In the genomic region with DNA sequence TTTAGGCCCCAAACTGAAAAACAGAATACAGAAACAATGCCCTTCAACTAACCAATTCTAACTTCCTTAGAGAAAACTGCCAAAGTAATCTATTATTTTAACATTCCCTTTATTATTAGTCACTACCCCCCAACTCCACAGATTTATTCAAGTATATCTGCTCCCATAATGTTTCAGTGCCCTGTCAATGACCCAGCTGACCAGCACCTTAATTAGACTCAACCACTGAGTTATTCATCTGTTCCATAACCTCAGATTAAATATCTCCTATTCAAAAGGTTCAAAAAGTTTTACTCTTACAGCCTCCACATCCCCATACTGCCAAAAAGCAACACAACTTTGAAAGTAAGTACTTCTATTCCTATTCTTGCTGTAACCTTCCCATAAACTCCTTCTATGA, we compare ENCODE assay signal across 32 cellular contexts.
"Had no signal": no experiment of that assay in that cellular context is flagged by ENCODE, and none has a peak within 500 bp of the region (broad histone marks: within the 10 kb centered on the region; RNA-seq: fewer than 3 reads in every experiment).

No MANE protein-coding gene starts in this region.

- ATAC-seq: activated CD4-positive, alpha-beta T cell treated with anti-CD3 and anti-CD28 coated beads for 36 hours; activated CD8-positive, alpha-beta memory T cell treated with anti-CD3 and anti-CD28 coated beads, Interleukin-2, amount 10 ng/mL, durations not matched to agents 7 days and 5 days; activated CD8-positive, alpha-beta T cell treated with anti-CD3 and anti-CD28 coated beads, Interleukin-2, amount 10 ng/mL, durations not matched to agents 7 days and 5 days; activated naive CD8-positive, alpha-beta T cell treated with anti-CD3 and anti-CD28 coated beads, Interleukin-2, amount 50 U/mL, for 24 hours; body of pancreas; esophagus mucosa; heart right ventricle had no signal

- FAIRE-seq: endometrium, endothelial cell of umbilical vein, frontal cortex had no signal

- H3K9me3 Mint-ChIP-seq: activated CD4-positive, alpha-beta T cell treated with anti-CD3 and anti-CD28 coated beads, Interleukin-2, amount 10 ng/mL, durations not matched to agents 24 days and 14 days; activated naive CD4-positive, alpha-beta T cell treated with anti-CD3 and anti-CD28 coated beads for 36 hours; activated T-helper 2 cell treated with anti-CD3 and anti-CD28 coated beads, Interferon-gamma antibody, Interleukin-2, Interleukin-4, amounts not matched to agents 10 μg/mL and 5 μg/mL and 100 μg/mL, durations not matched to agents 14 hours and 24 hours and 36 hours had no signal

- H3K4me3 Mint-ChIP-seq: activated CD4-positive, alpha-beta memory T cell treated with anti-CD3 and anti-CD28 coated beads for 36 hours; activated CD4-positive, alpha-beta T cell treated with anti-CD3 and anti-CD28 coated beads for 36 hours; activated CD4-positive, alpha-beta T cell treated with anti-CD3 and anti-CD28 coated beads, Interleukin-2, amount 10 ng/mL, durations not matched to agents 24 days and 14 days; activated CD8-positive, alpha-beta memory T cell treated with anti-CD3 and anti-CD28 coated beads, Interleukin-2, amount 10 ng/mL, durations not matched to agents 7 days and 5 days; activated CD8-positive, alpha-beta T cell treated with anti-CD3 and anti-CD28 coated beads, Interleukin-2, amount 10 ng/mL, durations not matched to agents 7 days and 5 days; activated naive CD4-positive, alpha-beta T cell treated with anti-CD3 and anti-CD28 coated beads for 36 hours; activated naive CD4-positive, alpha-beta T cell treated with anti-CD3 and anti-CD28 coated beads, Interleukin-2, amount 50 U/mL, for 24 hours; activated naive CD8-positive, alpha-beta T cell treated with anti-CD3 and anti-CD28 coated beads for 36 hours; activated naive CD8-positive, alpha-beta T cell treated with anti-CD3 and anti-CD28 coated beads, Interleukin-2, amount 50 U/mL, for 24 hours; activated T-helper 1 cell treated with anti-CD3 and anti-CD28 coated beads, Interleukin-12 subunit alpha, Interleukin-12 subunit beta, Interleukin-2, Interleukin-4 antibody, amounts not matched to agents 30 ng/mL and 10 ng/mL and 1 ng/mL, durations not matched to agents 14 hours and 24 hours and 36 hours had no signal

- H3K4me3 ChIP-seq: adrenal gland, body of pancreas, colonic mucosa, heart right ventricle had no signal

- H3K36me3 Mint-ChIP-seq: activated CD8-positive, alpha-beta memory T cell treated with anti-CD3 and anti-CD28 coated beads, Interleukin-2, amount 10 ng/mL, durations not matched to agents 7 days and 5 days had no signal

- DNase-seq: activated CD4-positive, alpha-beta memory T cell treated with anti-CD3 and anti-CD28 coated beads for 36 hours; activated CD4-positive, alpha-beta T cell treated with anti-CD3 and anti-CD28 coated beads for 36 hours; activated CD4-positive, alpha-beta T cell treated with anti-CD3 and anti-CD28 coated beads, Interleukin-2, amount 10 ng/mL, durations not matched to agents 24 days and 14 days; activated CD4-positive, CD25-positive, alpha-beta regulatory T cell; activated CD4-positive, CD25-positive, alpha-beta regulatory T cell treated with anti-CD3 and anti-CD28 coated beads, Interleukin-2, amount 50 U/mL, for 72 hours; activated CD8-positive, alpha-beta memory T cell treated with anti-CD3 and anti-CD28 coated beads, Interleukin-2, amount 10 ng/mL, durations not matched to agents 7 days and 5 days; activated CD8-positive, alpha-beta memory T cell treated with anti-CD3 and anti-CD28 coated beads, Interleukin-2, amount 50 U/mL, for 4 hours; activated CD8-positive, alpha-beta T cell treated with anti-CD3 and anti-CD28 coated beads, Interleukin-2, amount 10 ng/mL, durations not matched to agents 7 days and 5 days; activated effector memory CD4-positive, alpha-beta T cell treated with anti-CD3 and anti-CD28 coated beads, Interleukin-2, amount 50 U/mL, for 16 hours; activated naive CD4-positive, alpha-beta T cell treated with anti-CD3 and anti-CD28 coated beads for 36 hours; activated naive CD8-positive, alpha-beta T cell treated with anti-CD3 and anti-CD28 coated beads for 36 hours; activated naive CD8-positive, alpha-beta T cell treated with anti-CD3 and anti-CD28 coated beads, Interleukin-2, amount 50 U/mL, for 24 hours; activated T-cell treated with anti-CD3 and anti-CD28 coated beads, Interleukin-2, amount 50 U/mL, for 1 hour; activated T-cell treated with anti-CD3 and anti-CD28 coated beads, Interleukin-2, amount 50 U/mL, for 48 hours; adrenal gland; amygdala; aorta; body of pancreas; caudate nucleus; colonic mucosa; effector CD8-positive, alpha-beta T cell; foreskin fibroblast; heart right ventricle; T-helper 1 cell; T-helper 2 cell had no signal

- H3K4me1 Mint-ChIP-seq: activated CD4-positive, alpha-beta T cell treated with anti-CD3 and anti-CD28 coated beads for 36 hours; activated CD4-positive, alpha-beta T cell treated with anti-CD3 and anti-CD28 coated beads, Interleukin-2, amount 10 ng/mL, durations not matched to agents 24 days and 14 days; activated CD8-positive, alpha-beta memory T cell treated with anti-CD3 and anti-CD28 coated beads, Interleukin-2, amount 10 ng/mL, durations not matched to agents 7 days and 5 days; activated naive CD8-positive, alpha-beta T cell treated with anti-CD3 and anti-CD28 coated beads for 36 hours; activated naive CD8-positive, alpha-beta T cell treated with anti-CD3 and anti-CD28 coated beads, Interleukin-2, amount 50 U/mL, for 24 hours had no signal

- H3K27ac Mint-ChIP-seq: activated CD4-positive, alpha-beta memory T cell treated with anti-CD3 and anti-CD28 coated beads for 36 hours; activated CD4-positive, alpha-beta T cell treated with anti-CD3 and anti-CD28 coated beads for 36 hours; activated CD4-positive, alpha-beta T cell treated with anti-CD3 and anti-CD28 coated beads, Interleukin-2, amount 10 ng/mL, durations not matched to agents 24 days and 14 days; activated CD8-positive, alpha-beta memory T cell treated with anti-CD3 and anti-CD28 coated beads, Interleukin-2, amount 10 ng/mL, durations not matched to agents 7 days and 5 days; activated CD8-positive, alpha-beta T cell treated with anti-CD3 and anti-CD28 coated beads, Interleukin-2, amount 10 ng/mL, durations not matched to agents 7 days and 5 days; activated naive CD4-positive, alpha-beta T cell treated with anti-CD3 and anti-CD28 coated beads for 36 hours; activated naive CD4-positive, alpha-beta T cell treated with anti-CD3 and anti-CD28 coated beads, Interleukin-2, amount 50 U/mL, for 24 hours; activated naive CD8-positive, alpha-beta T cell treated with anti-CD3 and anti-CD28 coated beads for 36 hours; activated naive CD8-positive, alpha-beta T cell treated with anti-CD3 and anti-CD28 coated beads, Interleukin-2, amount 50 U/mL, for 24 hours; activated T-helper 1 cell treated with anti-CD3 and anti-CD28 coated beads, Interleukin-12 subunit alpha, Interleukin-12 subunit beta, Interleukin-2, Interleukin-4 antibody, amounts not matched to agents 30 ng/mL and 10 ng/mL and 1 ng/mL, durations not matched to agents 14 hours and 24 hours and 36 hours; activated T-helper 2 cell treated with anti-CD3 and anti-CD28 coated beads, Interferon-gamma antibody, Interleukin-2, Interleukin-4, amounts not matched to agents 10 μg/mL and 5 μg/mL and 100 μg/mL, durations not matched to agents 14 hours and 24 hours and 36 hours had no signal

- H3K27me3 Mint-ChIP-seq: activated CD4-positive, alpha-beta memory T cell treated with anti-CD3 and anti-CD28 coated beads for 36 hours; activated CD4-positive, alpha-beta T cell treated with anti-CD3 and anti-CD28 coated beads for 36 hours; activated CD4-positive, alpha-beta T cell treated with anti-CD3 and anti-CD28 coated beads, Interleukin-2, amount 10 ng/mL, durations not matched to agents 24 days and 14 days; activated CD8-positive, alpha-beta memory T cell treated with anti-CD3 and anti-CD28 coated beads, Interleukin-2, amount 10 ng/mL, durations not matched to agents 7 days and 5 days; activated naive CD4-positive, alpha-beta T cell treated with anti-CD3 and anti-CD28 coated beads, Interleukin-2, amount 50 U/mL, for 24 hours; activated naive CD8-positive, alpha-beta T cell treated with anti-CD3 and anti-CD28 coated beads for 36 hours; activated naive CD8-positive, alpha-beta T cell treated with anti-CD3 and anti-CD28 coated beads, Interleukin-2, amount 50 U/mL, for 24 hours had no signal
